In genomic region chr10:97572214-97572989, GRCh38 we compare ENCODE assay signal across 8 cellular contexts. TPM values are rescaled to one million over a fixed set of nuclear protein-coding genes. Genes with fewer than 3 reads are reported as not detected.
DNase-seq lines count a peak whose midpoint lies in the region; ATAC-seq and TF ChIP-seq lines count a peak whose summit lies in the region.

ANKRD2 (plus strand) TSS chr10:97572779; CDS start chr10:97572789, 10 bp downstream.

- H4K20me1 ChIP-seq in osteoblast (ENCODE audit: insufficient read depth, low read length): no peaks in the 10 kb centered on the region

- H3K4me3 ChIP-seq in osteoblast (ENCODE audit: insufficient read depth, low read length) (no peak within 1 kb of the TSS), tibial nerve (no peak within 1 kb of the TSS)

- no peaks in the 10 kb centered on the region for H3K79me2 ChIP-seq in osteoblast (ENCODE audit: insufficient read depth, low read length)

- H3K27ac ChIP-seq in foreskin keratinocyte: peak within 1 kb of the TSS; percentile 5
- H3K27ac ChIP-seq in osteoblast (ENCODE audit: low read depth, low read length): peak within 1 kb of the TSS; percentile 28
- H3K27ac ChIP-seq in tibial nerve: no peak within 1 kb of the TSS

- TF ChIP-seq POLR2A in tibial nerve (IDR thresholded peaks at IDR 0.05): no peak

- H2AFZ ChIP-seq in osteoblast (ENCODE audit: low read length): no peak within 1 kb of the TSS

- H3K9me3 ChIP-seq in osteoblast (ENCODE audit: low read depth, low read length) (no peaks in the 10 kb centered on the region), tibial nerve (no peaks in the 10 kb centered on the region)

- TF ChIP-seq CTCF in foreskin keratinocyte (conservative IDR thresholded peaks at IDR 0.05): peak; percentile 91
- TF ChIP-seq CTCF in osteoblast (IDR thresholded peaks at IDR 0.05; ENCODE audit: extremely low read depth, low read depth, low read length): peak; percentile 92
- TF ChIP-seq CTCF in tibial nerve (IDR thresholded peaks at IDR 0.05): peak; percentile 76 to 89 (median 83)

- peak in 2 of 3 experiments; percentile 18 to 36 for DNase-seq in NCI-H1417 (lab: John Stamatoyannopoulos, UW)
- DNase-seq in NCI-H1417 treated with DMSO at 0.1 percent for 48 hours (lab: John Stamatoyannopoulos, UW): no peak
- peak; percentile 75 for DNase-seq in RKO (ENCODE audit: low spot score)
- DNase-seq in activated effector memory CD4-positive, alpha-beta T cell treated with Interleukin-2 at 50 U/mL for 16 hours: peak; percentile 14
- peak; percentile 49 to 76 for DNase-seq in foreskin keratinocyte
- DNase-seq in osteoblast (ENCODE audit: insufficient read length, low spot score, missing footprints): peak; percentile 96
- DNase-seq in tibial nerve (ENCODE audit: low spot score in 2 of 2): peak; percentile 60 to 76

- H3K27me3 ChIP-seq in foreskin keratinocyte (no peaks in the 10 kb centered on the region), osteoblast (ENCODE audit: insufficient read depth, low read length) (no peaks in the 10 kb centered on the region), tibial nerve (no peaks in the 10 kb centered on the region)

- H3K4me1 ChIP-seq in foreskin keratinocyte (peaks cover 29% of the 10 kb centered on the region), osteoblast (ENCODE audit: insufficient read depth, low read length) (peaks cover 20% of the 10 kb centered on the region), tibial nerve (peaks cover 0 to 13% (median 4%) of the 10 kb centered on the region in 4 donors)

- 72 to 79% methylated on average over 13 to 15 of the region's 16 CpGs for WGBS in tibial nerve, 2 donors

- ATAC-seq in HG03442 (IDR thresholded peaks at IDR 0.05; ENCODE audit: unreplicated experiment) (peak; percentile 74), foreskin keratinocyte (peak; percentile 61)

- no peak within 1 kb of the TSS for H3K4me2 ChIP-seq in osteoblast (ENCODE audit: insufficient read depth, low read length)

- H3K36me3 ChIP-seq in osteoblast (ENCODE audit: insufficient read depth, low read length) (peaks cover 12% of the 10 kb centered on the region), tibial nerve (peaks cover 0 to 41% (median 0%) of the 10 kb centered on the region in 3 donors)

- TF ChIP-seq EP300 in tibial nerve (IDR thresholded peaks at IDR 0.05): peak in 1 of 2 donors; percentile 48

RNA-seq across cellular contexts. Expression of gene ANKRD2, which starts in this region (rescaled TPM):
- total RNA-seq in foreskin keratinocyte (1.1 and 1.6 TPM in 2 replicates), osteoblast (0.29 and 0.72 TPM in 2 replicates), tibial nerve (1 to 10 TPM in 1 of 4 donors, under 1 TPM in 1, not detected in 2; 0.22 to 1.0 TPM)
- 1.2 and 2.1 TPM in 2 replicates for polyA plus RNA-seq in foreskin keratinocyte

Comparison
In these comparisons a context has a peak if more than half of its experiments do, and no peak if none do; other contexts are left out.
1. Peak in DNase-seq and H3K27ac ChIP-seq in osteoblast; RNA of the gene not detected or under 1 TPM.